Comparison of ENCODE assay signal across 8 cellular contexts in the genomic region with DNA sequence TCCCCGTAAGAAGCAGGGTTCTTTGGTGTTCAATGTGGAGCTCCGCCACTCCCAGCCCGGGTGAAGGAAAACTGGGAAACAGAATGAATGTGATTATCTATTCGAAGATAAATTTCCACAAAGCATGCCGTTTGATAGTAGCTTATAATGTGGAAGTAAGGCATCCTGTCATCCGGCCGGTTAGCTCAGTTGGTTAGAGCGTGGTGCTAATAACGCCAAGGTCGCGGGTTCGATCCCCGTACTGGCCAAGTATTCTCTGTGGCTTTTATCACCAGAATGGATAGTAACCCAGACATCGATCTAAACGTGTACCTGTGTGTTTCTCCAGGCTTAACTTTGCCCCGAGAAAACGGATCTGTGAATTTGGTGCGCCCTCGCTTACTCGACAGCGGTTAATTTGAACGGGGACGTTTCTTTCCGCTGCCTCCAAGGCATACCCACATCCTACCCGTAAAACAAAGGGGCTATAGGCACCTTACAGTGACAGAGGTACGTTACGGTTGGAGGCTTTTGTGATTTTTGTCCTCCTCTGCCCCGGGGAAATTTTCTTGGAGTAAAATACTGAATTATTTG.
DNase-seq lines count a peak whose midpoint lies in the region; ATAC-seq and TF ChIP-seq lines count a peak whose summit lies in the region.

No MANE protein-coding gene starts in this region.

- peak overlapping the region; percentile 93 for H3K4me2 ChIP-seq in KMS-11

- no peaks in the 10 kb centered on the region for H3K9me3 ChIP-seq in Panc1 (ENCODE audit: control insufficient read depth, insufficient read depth, low read depth, low read length)

- in situ Hi-C loops in Panc1 (cut with HindIII; ENCODE audit: low pct_unique_long_range_greater_than_20kb, low sequenced_read_pairs): no loop called here

- H3K27ac ChIP-seq in KMS-11: peak overlapping the region; percentile 74
- H3K27ac ChIP-seq in Panc1 (ENCODE audit: low read length): peak overlapping the region; percentile 82

- H3K9me3 Mint-ChIP-seq in neural crest cell: peaks cover 6% of the 10 kb centered on the region
- no peaks in the 10 kb centered on the region for H3K9me3 Mint-ChIP-seq in stimulated activated naive CD8-positive, alpha-beta T cell treated with anti-CD3 and anti-CD28 coated beads, Interleukin-15, amount 100 ng/mL, for 72 hours

- peaks cover 64% of the 10 kb centered on the region for H3K27me3 Mint-ChIP-seq in neural crest cell (ENCODE audit: low read depth)
- peaks cover 10% of the 10 kb centered on the region for H3K27me3 Mint-ChIP-seq in stimulated activated naive CD8-positive, alpha-beta T cell treated with anti-CD3 and anti-CD28 coated beads, Interleukin-15, amount 100 ng/mL, for 72 hours

- no TSS peak for BruUV-seq in Panc1 (replicated peaks; lab: Mats Ljungman, UMichigan)

- peaks cover 7% of the 10 kb centered on the region for H3K36me3 Mint-ChIP-seq in neural crest cell (ENCODE audit: low read depth)

- DNase-seq in D341Med (ENCODE audit: low spot score): peak; percentile 58
- DNase-seq in Panc1 (ENCODE audit: low read depth, low spot score): peak; percentile 97
- peak; percentile 91 to 93 for DNase-seq in activated T-cell treated with anti-CD3 and anti-CD28 coated beads, Interleukin-2, amount 50 U/mL, for 48 hours
- DNase-seq in fibroblast of pulmonary artery (ENCODE audit: low read depth): peak; percentile 88
- DNase-seq in neural crest cell (ENCODE audit: low read depth, low spot score): peak; percentile 74
- peak; percentile 76 to 87 for DNase-seq in stimulated activated naive CD8-positive, alpha-beta T cell treated with anti-CD3 and anti-CD28 coated beads, Interleukin-15, amount 100 ng/mL, for 72 hours

- no peaks in the 10 kb centered on the region for H4K20me1 ChIP-seq in KMS-11 (ENCODE audit: insufficient read depth)

- CTCF ChIA-PET in Panc1 (lab: Charles Lee): interaction anchor here (1.0 to 1.2 kb wide), 2 partner anchors 64 to 79 kb away, joined by 3 to 5 read pairs; no protein-coding TSS in a partner anchor

- peak overlapping the region; percentile 98 for H2AFZ ChIP-seq in KMS-11 (ENCODE audit: low read depth)

- POLR2A ChIA-PET in Panc1 (lab: Charles Lee): interaction anchor here (0.6 kb wide), 1 partner anchor 311 kb away, joined by 4 read pairs; no protein-coding TSS in a partner anchor

- peak overlapping the region; percentile 58 for H3K27ac Mint-ChIP-seq in neural crest cell (ENCODE audit: unreplicated experiment)
- H3K27ac Mint-ChIP-seq in stimulated activated naive CD8-positive, alpha-beta T cell treated with anti-CD3 and anti-CD28 coated beads, Interleukin-15, amount 100 ng/mL, for 72 hours: peak overlapping the region; percentile 80 to 99

- ATAC-seq in GM21737 (IDR thresholded peaks at IDR 0.05; ENCODE audit: unreplicated experiment) (peak; percentile 47), Panc1 (peak; percentile 88)
- ATAC-seq in stimulated activated naive CD8-positive, alpha-beta T cell treated with anti-CD3 and anti-CD28 coated beads, Interleukin-15, amount 100 ng/mL, for 72 hours: peak; percentile 90

- H3K4me3 ChIP-seq in KMS-11 (IDR thresholded peaks at IDR 0.05; ENCODE audit: insufficient read depth, low read depth, low read length) (peak overlapping the region; percentile 58), Panc1 (ENCODE audit: low read depth in 2 of 2, low read length in 2 of 2) (peak overlapping the region; percentile 66 to 76), fibroblast of pulmonary artery (replicated peaks; ENCODE audit: low read depth, low read length) (peak overlapping the region; percentile 58)

- peaks cover 7% of the 10 kb centered on the region for H3K4me1 ChIP-seq in KMS-11 (ENCODE audit: low read depth, poor library complexity, severe bottlenecking)
- H3K4me1 ChIP-seq in Panc1 (ENCODE audit: control insufficient read depth, insufficient read depth, low read length): no peaks in the 10 kb centered on the region

- H3K36me3 ChIP-seq in KMS-11 (ENCODE audit: insufficient read depth) (no peaks in the 10 kb centered on the region), Panc1 (ENCODE audit: control insufficient read depth, insufficient read depth, low read length) (no peaks in the 10 kb centered on the region)

- H3K4me3 Mint-ChIP-seq in neural crest cell: peak overlapping the region; percentile 90
- peak overlapping the region; percentile 84 to 86 for H3K4me3 Mint-ChIP-seq in stimulated activated naive CD8-positive, alpha-beta T cell treated with anti-CD3 and anti-CD28 coated beads, Interleukin-15, amount 100 ng/mL, for 72 hours

- intact Hi-C loops in Panc1 (cut with micrococcal nuclease; ENCODE audit: unreplicated experiment): loop anchor here (5.0 to 10.0 kb wide), 2 partner anchors 96 to 183 kb away; no protein-coding TSS in a partner anchor

- TF ChIP-seq CTCF in KMS-11 (conservative IDR thresholded peaks at IDR 0.05; ENCODE audit: low read depth, low read length): no peak
- no peak for TF ChIP-seq CTCF in Panc1 (IDR thresholded peaks at IDR 0.05)
- no peak for TF ChIP-seq CTCF in fibroblast of pulmonary artery (IDR thresholded peaks at IDR 0.05; ENCODE audit: low read length, missing control alignments)
- TF ChIP-seq CTCF in neural crest cell (conservative IDR thresholded peaks at IDR 0.05): no peak

- H3K27me3 ChIP-seq in KMS-11 (ENCODE audit: insufficient read depth, low read depth) (no peaks in the 10 kb centered on the region), Panc1 (ENCODE audit: control insufficient read depth, insufficient read depth, low read length) (no peaks in the 10 kb centered on the region)

- peaks cover 20% of the 10 kb centered on the region for H3K4me1 Mint-ChIP-seq in neural crest cell
- peaks cover 22% of the 10 kb centered on the region for H3K4me1 Mint-ChIP-seq in stimulated activated naive CD8-positive, alpha-beta T cell treated with anti-CD3 and anti-CD28 coated beads, Interleukin-15, amount 100 ng/mL, for 72 hours

- H3K9ac ChIP-seq in KMS-11: peak overlapping the region; percentile 51

- no peaks in the 10 kb centered on the region for H3K79me2 ChIP-seq in KMS-11 (ENCODE audit: insufficient read depth, low read depth)

Comparison
In these comparisons a context has a peak if more than half of its experiments do, and no peak if none do; other contexts are left out.
1. Peak in every context shown above with its lines: DNase-seq, ATAC-seq, H3K4me3 ChIP-seq and H3K27ac ChIP-seq.